In the genomic region with DNA sequence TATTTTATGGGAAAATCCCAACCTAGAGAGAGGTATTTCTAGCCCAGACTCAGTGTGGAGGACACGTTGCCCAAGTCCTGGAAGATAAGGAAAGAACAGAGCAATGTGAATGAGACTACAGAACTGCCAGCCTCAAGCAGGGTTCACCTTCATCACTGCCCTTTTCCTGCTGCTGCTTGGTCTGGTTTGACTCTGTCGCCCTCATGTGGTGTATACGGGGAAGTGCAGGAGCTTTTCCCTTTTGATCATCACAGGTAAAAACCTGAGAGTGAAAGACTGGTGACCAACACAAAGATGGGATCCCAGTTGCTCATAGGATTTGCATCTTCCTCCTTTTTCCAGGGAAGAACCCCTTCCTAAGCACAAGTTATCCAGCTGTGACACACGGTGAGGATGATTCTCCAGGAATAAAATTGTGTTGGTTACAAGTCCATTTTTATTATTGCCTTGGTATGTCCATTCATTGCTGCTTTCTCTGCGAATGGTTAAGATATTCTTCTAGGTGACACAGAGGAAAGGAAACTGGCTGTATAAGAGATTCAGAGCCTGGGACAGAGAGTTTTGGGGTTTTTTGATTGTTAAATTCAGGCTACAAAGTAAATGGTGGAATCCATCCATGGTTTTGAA, we compare ENCODE assay signal across 8 cellular contexts.
A peak's percentile ranks its signal among the peaks of the same experiment; 100 is the strongest.
DNase-seq lines count a peak whose midpoint lies in the region; ATAC-seq, FAIRE-seq and TF ChIP-seq lines count a peak whose summit lies in the region.

No MANE protein-coding gene starts in this region.

- no peak overlapping the region for H2AFZ ChIP-seq in endothelial cell of umbilical vein (ENCODE audit: low read depth, low read length)

- peaks cover under 1% of the 10 kb centered on the region for H3K36me3 Mint-ChIP-seq in CD4-positive, alpha-beta T cell (ENCODE audit: low read depth)
- H3K36me3 Mint-ChIP-seq in activated CD8-positive, alpha-beta T cell treated with anti-CD3 and anti-CD28 coated beads for 36 hours (ENCODE audit: low read depth), result no peaks in the 10 kb centered on the region

- no peaks in the 10 kb centered on the region for H4K20me1 ChIP-seq in endothelial cell of umbilical vein (replicated peaks; ENCODE audit: control insufficient read depth, extremely low read depth, insufficient read depth, low read length)

- H3K79me2 ChIP-seq in endothelial cell of umbilical vein (ENCODE audit: control insufficient read depth, insufficient read depth, low read length), result no peaks in the 10 kb centered on the region

- CTCF ChIA-PET in CD4-positive, alpha-beta T cell (lab: Charles Lee), result interaction anchor here (0.6 to 5.2 kb wide), 27 partner anchors 9 to 345 kb away, joined by 3 to 43 read pairs (median 4); a partner anchor contains a TSS
- CTCF ChIA-PET in activated CD8-positive, alpha-beta T cell treated with anti-CD3 and anti-CD28 coated beads for 36 hours (lab: Charles Lee), result interaction anchor here (0.6 to 10.8 kb wide), 49 partner anchors 8 to 576 kb away, joined by 3 to 196 read pairs (median 5); a partner anchor contains a TSS
- CTCF ChIA-PET in endothelial cell of umbilical vein (lab: Charles Lee), result interaction anchor here (0.6 to 4.6 kb wide), 28 partner anchors 10 to 264 kb away, joined by 3 to 70 read pairs (median 4); no protein-coding TSS in a partner anchor

- H3K9me3 ChIP-seq in CD4-positive, alpha-beta T cell (ENCODE audit: control insufficient read depth, low read length), result peaks cover 3% of the 10 kb centered on the region
- H3K9me3 ChIP-seq in endothelial cell of umbilical vein (replicated peaks; ENCODE audit: control insufficient read depth, insufficient read depth, low read length), result no peaks in the 10 kb centered on the region

- peaks cover 3% of the 10 kb centered on the region for H3K9me3 Mint-ChIP-seq in CD4-positive, alpha-beta T cell
- peaks cover 4% of the 10 kb centered on the region for H3K9me3 Mint-ChIP-seq in activated CD8-positive, alpha-beta T cell treated with anti-CD3 and anti-CD28 coated beads for 36 hours

- H3K9ac ChIP-seq in endothelial cell of umbilical vein (replicated peaks; ENCODE audit: extremely low read depth, insufficient read depth, low read length), result no peak overlapping the region

- ATAC-seq in CD4-positive, alpha-beta T cell (ENCODE audit: poor library complexity), result peak; percentile 70
- ATAC-seq in HG02642 (IDR thresholded peaks at IDR 0.05; ENCODE audit: poor library complexity, unreplicated experiment), result peak; percentile 33
- ATAC-seq in activated CD8-positive, alpha-beta T cell treated with anti-CD3 and anti-CD28 coated beads for 36 hours, result peak; percentile 68
- ATAC-seq in HG02884 (IDR thresholded peaks at IDR 0.05; ENCODE audit: unreplicated experiment), result no peak

- POLR2A ChIA-PET in CD4-positive, alpha-beta T cell (lab: Charles Lee), result interaction anchor here (0.6 to 6.3 kb wide), 10 partner anchors 11 to 181 kb away, joined by 3 to 106 read pairs (median 4); a partner anchor contains a TSS
- POLR2A ChIA-PET in activated CD8-positive, alpha-beta T cell treated with anti-CD3 and anti-CD28 coated beads for 36 hours (lab: Charles Lee), result interaction anchor here (1.1 to 1.5 kb wide), 2 partner anchors 11 to 110 kb away, joined by 3 read pairs; no protein-coding TSS in a partner anchor
- POLR2A ChIA-PET in endothelial cell of umbilical vein (lab: Charles Lee), result no interaction called here

- dilution Hi-C loops in endothelial cell of umbilical vein (cut with MboI; ENCODE audit: extremely low pct_ligation_motif_present, low sequenced_read_pairs), result no loop called here

- H3K4me1 Mint-ChIP-seq in CD4-positive, alpha-beta T cell (ENCODE audit: low read depth), result peaks cover 82% of the 10 kb centered on the region
- peaks cover 57% of the 10 kb centered on the region for H3K4me1 Mint-ChIP-seq in activated CD8-positive, alpha-beta T cell treated with anti-CD3 and anti-CD28 coated beads for 36 hours (ENCODE audit: low read depth)

- peak; percentile 91 for FAIRE-seq in endothelial cell of umbilical vein (lab: Jason Lieb, UNC)

- DNase-seq in CD4-positive, alpha-beta T cell, result peak; percentile 27 to 57 (median 40)
- DNase-seq in NCI-H82 (lab: John Stamatoyannopoulos, UW), result peak; percentile 82
- peak; percentile 67 for DNase-seq in activated CD8-positive, alpha-beta T cell treated with anti-CD3 and anti-CD28 coated beads for 36 hours
- peak; percentile 47 for DNase-seq in endothelial cell of umbilical vein (ENCODE audit: low read depth, low spot score)
- DNase-seq in middle frontal gyrus (ENCODE audit: extremely low spot score, low spot score), result peak; percentile 69
- DNase-seq in stromal cell of bone marrow (ENCODE audit: low read depth), result peak; percentile 12

- no peak overlapping the region for H3K27ac ChIP-seq in CD4-positive, alpha-beta T cell (ENCODE audit: low read depth, low read length)
- H3K27ac ChIP-seq in endothelial cell of umbilical vein (ENCODE audit: insufficient read depth, low read depth, low read length), result no peak overlapping the region

- no peak for TF ChIP-seq POLR2A in endothelial cell of umbilical vein (IDR thresholded peaks at IDR 0.05; ENCODE audit: low read depth, low read length)

- intact Hi-C loops in CD4-positive, alpha-beta T cell (cut with DNase I, micrococcal nuclease), result loop anchor here (1.0 to 10.0 kb wide), 12 partner anchors 89 to 576 kb away; a partner anchor contains a TSS
- intact Hi-C loops in activated CD8-positive, alpha-beta T cell treated with anti-CD3 and anti-CD28 coated beads for 36 hours (cut with micrococcal nuclease), result loop anchor here (2.0 to 10.0 kb wide), 4 partner anchors 47 to 261 kb away; no protein-coding TSS in a partner anchor
- intact Hi-C loops in endothelial cell of umbilical vein (cut with micrococcal nuclease), result loop anchor here (1.0 to 10.0 kb wide), 3 partner anchors 17 to 229 kb away; no protein-coding TSS in a partner anchor

- TF ChIP-seq CTCF in CD4-positive, alpha-beta T cell (IDR thresholded peaks at IDR 0.05), result peak; percentile 98
- peak; percentile 96 for TF ChIP-seq CTCF in activated CD8-positive, alpha-beta T cell treated with anti-CD3 and anti-CD28 coated beads for 36 hours (IDR thresholded peaks at IDR 0.05)
- TF ChIP-seq CTCF in endothelial cell of umbilical vein (IDR thresholded peaks at IDR 0.05; ENCODE audit: extremely low read depth in 1 of 2, insufficient read depth in 1 of 2, low read depth in 1 of 2, low read length in 2 of 2), result peak; percentile 92

- no peaks in the 10 kb centered on the region for H3K27me3 Mint-ChIP-seq in CD4-positive, alpha-beta T cell
- H3K27me3 Mint-ChIP-seq in activated CD8-positive, alpha-beta T cell treated with anti-CD3 and anti-CD28 coated beads for 36 hours, result peaks cover 2% of the 10 kb centered on the region

- H3K27ac Mint-ChIP-seq in CD4-positive, alpha-beta T cell, result peak overlapping the region; percentile 65
- no peak overlapping the region for H3K27ac Mint-ChIP-seq in activated CD8-positive, alpha-beta T cell treated with anti-CD3 and anti-CD28 coated beads for 36 hours

- H3K9me1 ChIP-seq in endothelial cell of umbilical vein (replicated peaks; ENCODE audit: control insufficient read depth, extremely low read depth, insufficient read depth, low read length), result no peaks in the 10 kb centered on the region

- H3K4me3 Mint-ChIP-seq in CD4-positive, alpha-beta T cell, result no peak overlapping the region
- H3K4me3 Mint-ChIP-seq in activated CD8-positive, alpha-beta T cell treated with anti-CD3 and anti-CD28 coated beads for 36 hours, result no peak overlapping the region

- no peak overlapping the region for H3K4me2 ChIP-seq in endothelial cell of umbilical vein (ENCODE audit: insufficient read depth, low read length)

- no peak overlapping the region for H3K4me3 ChIP-seq in endothelial cell of umbilical vein (replicated peaks in 1 of 3; ENCODE audit: insufficient read depth in 1 of 3, low read depth in 1 of 3, low read length in 3 of 3)

- no peaks in the 10 kb centered on the region for H3K27me3 ChIP-seq in CD4-positive, alpha-beta T cell (ENCODE audit: control insufficient read depth, insufficient read depth, low read length)
- no peaks in the 10 kb centered on the region for H3K27me3 ChIP-seq in endothelial cell of umbilical vein (ENCODE audit: control insufficient read depth in 2 of 2, insufficient read depth in 2 of 2, low read length in 2 of 2)

- H3K36me3 ChIP-seq in endothelial cell of umbilical vein (ENCODE audit: control insufficient read depth in 2 of 2, extremely low read depth in 1 of 2, insufficient read depth in 2 of 2, low read length in 2 of 2), result no peaks in the 10 kb centered on the region

- H3K4me1 ChIP-seq in endothelial cell of umbilical vein (ENCODE audit: control insufficient read depth, extremely low read depth, insufficient read depth, low read length), result no peaks in the 10 kb centered on the region

- BruUV-seq in endothelial cell of umbilical vein (replicated peaks; lab: Mats Ljungman, UMichigan), result no TSS peak

TF ChIP-seq in endothelial cell of umbilical vein, 7 proteins besides CTCF, POLR2A, EP300 and RAD21:
- TF ChIP-seq MYC (IDR thresholded peaks at IDR 0.05; ENCODE audit: low read depth, low read length) (no peak), FOS (IDR thresholded peaks at IDR 0.05; ENCODE audit: borderline replicate concordance, insufficient read depth, low read length) (no peak), JUN (IDR thresholded peaks at IDR 0.05; ENCODE audit: borderline replicate concordance, insufficient read depth, insufficient read length, low read depth) (no peak), EZH2 (IDR thresholded peaks at IDR 0.05; ENCODE audit: borderline replicate concordance, low read depth, low read length, severe bottlenecking) (no peak), POLR2AphosphoS5 (IDR thresholded peaks at IDR 0.05; ENCODE audit: insufficient read depth, low read depth, low read length) (no peak), GATA2 (IDR thresholded peaks at IDR 0.05; ENCODE audit: insufficient read depth, insufficient read length, low read depth, low read length) (no peak)
- TF ChIP-seq, protein P1, sequence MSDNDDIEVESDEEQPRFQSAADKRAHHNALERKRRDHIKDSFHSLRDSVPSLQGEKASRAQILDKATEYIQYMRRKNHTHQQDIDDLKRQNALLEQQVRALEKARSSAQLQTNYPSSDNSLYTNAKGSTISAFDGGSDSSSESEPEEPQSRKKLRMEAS (IDR thresholded peaks at IDR 0.05; ENCODE audit: insufficient read depth, insufficient read length), result no peak

Comparison
In these comparisons a context has a peak if more than half of its experiments do, and no peak if none do; other contexts are left out.
1. DNase-seq: peak in every context shown above with its lines; median percentile 82 in NCI-H82; 69 in middle frontal gyrus; 67 in activated CD8-positive, alpha-beta T cell treated with anti-CD3 and anti-CD28 coated beads for 36 hours; 47 in endothelial cell of umbilical vein; 40 in CD4-positive, alpha-beta T cell; 12 in stromal cell of bone marrow.